8 cellular contexts compared by ENCODE assay signal in the genomic region with DNA sequence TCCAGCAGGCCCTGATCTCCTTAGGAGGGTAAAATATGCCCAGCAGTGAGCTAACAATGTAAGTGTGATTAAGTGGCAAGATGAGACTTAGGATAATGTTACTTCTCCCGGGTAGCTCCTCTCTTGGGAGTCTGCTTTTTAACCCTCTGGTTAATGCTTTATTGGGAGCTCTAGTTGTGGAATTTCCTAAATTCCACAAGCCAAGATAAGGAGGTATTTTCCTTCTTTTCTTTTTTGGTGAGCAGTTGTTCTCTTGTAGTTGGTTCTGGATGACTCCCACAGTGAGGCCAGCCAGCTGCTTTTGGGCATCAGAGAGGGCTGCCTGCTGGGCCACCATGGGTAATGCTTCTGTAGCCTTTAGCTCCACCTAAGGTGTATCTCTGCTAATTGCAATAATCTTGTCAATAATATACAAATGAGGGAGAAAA. TPM values are rescaled to one million over a fixed set of nuclear protein-coding genes. Genes with fewer than 3 reads are reported as not detected.
A peak's percentile ranks its signal among the peaks of the same experiment; 100 is the strongest.
DNase-seq lines count a peak whose midpoint lies in the region; ATAC-seq and TF ChIP-seq lines count a peak whose summit lies in the region.

No MANE protein-coding gene starts in this region.

- intact Hi-C loops in activated CD8-positive, alpha-beta T cell treated with anti-CD3 and anti-CD28 coated beads for 36 hours (cut with micrococcal nuclease) = no loop called here

- H3K36me3 ChIP-seq in HUES48 (ENCODE audit: control insufficient read depth, insufficient read depth, low read length) (no peaks in the 10 kb centered on the region), liver (ENCODE audit: control insufficient read depth in 4 of 4, insufficient read depth in 3 of 4, low read depth in 1 of 4, low read length in 3 of 4) (no peaks in the 10 kb centered on the region)

- peaks cover 2% of the 10 kb centered on the region for H3K36me3 Mint-ChIP-seq in activated CD8-positive, alpha-beta T cell treated with anti-CD3 and anti-CD28 coated beads for 36 hours (ENCODE audit: low read depth)

- H3K9me3 ChIP-seq in HUES48 (ENCODE audit: control insufficient read depth, insufficient read depth, low read length) = no peaks in the 10 kb centered on the region
- H3K9me3 ChIP-seq in liver (ENCODE audit: control insufficient read depth in 4 of 4, low read length in 3 of 4) = no peaks in the 10 kb centered on the region

- H3K4me3 ChIP-seq in HUES48 (ENCODE audit: low read depth, low read length) = no peak overlapping the region
- no peak overlapping the region for H3K4me3 ChIP-seq in liver (ENCODE audit: low read depth in 1 of 3, low read length in 3 of 3)

- DNase-seq in GM10248 (ENCODE audit: extremely low spot score) (peak; percentile 24), NCI-H2171 treated with DMSO at 0.1 percent for 48 hours (lab: John Stamatoyannopoulos, UW) (no peak), occipital lobe (lab: John Stamatoyannopoulos, UW) (no peak), NCI-H2227 (lab: John Stamatoyannopoulos, UW; ENCODE audit: unreplicated experiment) (no peak)
- peak; percentile 46 for DNase-seq in activated CD8-positive, alpha-beta T cell treated with anti-CD3 and anti-CD28 coated beads for 36 hours

- H3K27me3 ChIP-seq in HUES48 (ENCODE audit: control insufficient read depth, insufficient read depth, low read length) (no peaks in the 10 kb centered on the region), liver (ENCODE audit: control insufficient read depth in 4 of 4, insufficient read depth in 4 of 4, low read length in 3 of 4) (no peaks in the 10 kb centered on the region)

- H3K4me1 ChIP-seq in HUES48 (ENCODE audit: control insufficient read depth, insufficient read depth, low read length) = peaks cover 20% of the 10 kb centered on the region
- H3K4me1 ChIP-seq in liver (ENCODE audit: control insufficient read depth in 4 of 4, insufficient read depth in 4 of 4, low read length in 3 of 4) = no peaks in the 10 kb centered on the region

- H3K9ac ChIP-seq in HUES48 (ENCODE audit: low read depth, low read length) (no peak overlapping the region), liver (ENCODE audit: low read depth in 1 of 2, low read length in 2 of 2) (no peak overlapping the region)

- H3K27ac Mint-ChIP-seq in activated CD8-positive, alpha-beta T cell treated with anti-CD3 and anti-CD28 coated beads for 36 hours = peak overlapping the region; percentile 48

- peak; percentile 84 for ATAC-seq in activated CD8-positive, alpha-beta T cell treated with anti-CD3 and anti-CD28 coated beads for 36 hours
- no peak for ATAC-seq in HG03045 (IDR thresholded peaks at IDR 0.05; ENCODE audit: unreplicated experiment)

- no peaks in the 10 kb centered on the region for H3K9me3 Mint-ChIP-seq in activated CD8-positive, alpha-beta T cell treated with anti-CD3 and anti-CD28 coated beads for 36 hours

- TF ChIP-seq CTCF in GM10248 (IDR thresholded peaks at IDR 0.05; ENCODE audit: control extremely low read depth, extremely low read depth, low read depth, missing control alignments) (peak; percentile 31), liver (IDR thresholded peaks at IDR 0.05; ENCODE audit: low read depth, low read length, missing input control) (peak; percentile 51)
- peak; percentile 46 for TF ChIP-seq CTCF in activated CD8-positive, alpha-beta T cell treated with anti-CD3 and anti-CD28 coated beads for 36 hours (IDR thresholded peaks at IDR 0.05)

- POLR2A ChIA-PET in GM10248 (lab: Yijun Ruan, JAX) = no interaction called here
- POLR2A ChIA-PET in activated CD8-positive, alpha-beta T cell treated with anti-CD3 and anti-CD28 coated beads for 36 hours (lab: Charles Lee) = interaction anchor here (0.8 to 1.2 kb wide), 2 partner anchors 11 to 213 kb away, joined by 3 to 5 read pairs; no protein-coding TSS in a partner anchor

- CTCF ChIA-PET in GM10248 (lab: Yijun Ruan, JAX) = interaction anchor here (0.6 to 2.0 kb wide), 13 partner anchors 10 to 295 kb away, joined by 3 to 14 read pairs (median 4); no protein-coding TSS in a partner anchor
- CTCF ChIA-PET in activated CD8-positive, alpha-beta T cell treated with anti-CD3 and anti-CD28 coated beads for 36 hours (lab: Charles Lee) = interaction anchor here (0.7 to 2.0 kb wide), 18 partner anchors 9 to 297 kb away, joined by 3 to 17 read pairs (median 4); partner anchors contain the start of genes C1orf52 and SYDE2

- peak; percentile 85 to 86 for TF ChIP-seq RAD21 in liver (IDR thresholded peaks at IDR 0.05)

- H3K4me1 Mint-ChIP-seq in activated CD8-positive, alpha-beta T cell treated with anti-CD3 and anti-CD28 coated beads for 36 hours (ENCODE audit: low read depth) = peaks cover 13% of the 10 kb centered on the region

- H3K27ac ChIP-seq in HUES48 (ENCODE audit: low read depth, low read length) (peak overlapping the region; percentile 21), liver (ENCODE audit: low read depth in 1 of 2, low read length in 2 of 2) (no peak overlapping the region)

- H3K4me3 Mint-ChIP-seq in activated CD8-positive, alpha-beta T cell treated with anti-CD3 and anti-CD28 coated beads for 36 hours = no peak overlapping the region

- 72% methylated on average over 1 of the region's 1 CpG for WGBS in liver

- no peaks in the 10 kb centered on the region for H3K27me3 Mint-ChIP-seq in activated CD8-positive, alpha-beta T cell treated with anti-CD3 and anti-CD28 coated beads for 36 hours

TF ChIP-seq in liver, 16 proteins besides CTCF, POLR2A, EP300 and RAD21:
- no peak for TF ChIP-seq ATF3 (IDR thresholded peaks at IDR 0.05)

RNA-seq across cellular contexts. Expression of gene C1orf52, which starts 19.3 kb away (rescaled TPM):
- 10 to 100 TPM; 26.8 to 35.7 TPM for total RNA-seq in activated CD8-positive, alpha-beta T cell treated with anti-CD3 and anti-CD28 coated beads for 36 hours
- total RNA-seq in liver (1 to 10 TPM; 6.1 to 8.3 TPM), occipital lobe (21.5 TPM)
- polyA plus RNA-seq in liver = 10 to 100 TPM in 1 of 2 donors, 1 to 10 TPM in 1; 6.2 to 10.9 TPM

RNA-seq across cellular contexts. Expression of gene BCL10, which starts 36.2 kb away (rescaled TPM):
- total RNA-seq in activated CD8-positive, alpha-beta T cell treated with anti-CD3 and anti-CD28 coated beads for 36 hours = 10 to 100 TPM; 30.6 to 32.3 TPM
- total RNA-seq in liver (1 to 10 TPM; 6.3 to 8.9 TPM), occipital lobe (35.4 TPM)
- polyA plus RNA-seq in liver = 1 to 10 TPM; 3.1 to 8.8 TPM

RNA-seq across cellular contexts. Expression of gene SYDE2, which starts 39.4 kb away (rescaled TPM):
- 1 to 10 TPM; 4.8 to 5.2 TPM for total RNA-seq in activated CD8-positive, alpha-beta T cell treated with anti-CD3 and anti-CD28 coated beads for 36 hours
- total RNA-seq in liver = 10 to 100 TPM in 1 of 2 donors, 1 to 10 TPM in 1; 4.8 to 11.5 TPM
- polyA plus RNA-seq in liver = 1 to 10 TPM; 1.3 to 2.5 TPM
- total RNA-seq in occipital lobe = 2.3 TPM

Comparison
In these comparisons a context has a peak if more than half of its experiments do, and no peak if none do; other contexts are left out.
1. DNase-seq: peak in GM10248 (single experiment) and activated CD8-positive, alpha-beta T cell treated with anti-CD3 and anti-CD28 coated beads for 36 hours (single experiment); none in NCI-H2171 treated with DMSO at 0.1 percent for 48 hours (single experiment), occipital lobe (single experiment) and NCI-H2227 (single experiment).
2. Peak in every context shown above with its lines, with median percentiles within 50 percentile points of each other: CTCF ChIP-seq.